ENCODE assay signal across 8 cellular contexts in genomic region chr3:112814256-112814655, GRCh38. TPM values are rescaled to one million over a fixed set of nuclear protein-coding genes. Genes with fewer than 3 reads are reported as not detected.
DNase-seq lines count a peak whose midpoint lies in the region; ATAC-seq and TF ChIP-seq lines count a peak whose summit lies in the region.

No MANE protein-coding gene starts in this region.

- no peaks in the 10 kb centered on the region for H3K27me3 Mint-ChIP-seq in IgD-negative memory B cell
- H3K27me3 Mint-ChIP-seq in CD8-positive, alpha-beta memory T cell = no peaks in the 10 kb centered on the region

- peak overlapping the region; percentile 19 to 88 (median 75) for H3K27ac Mint-ChIP-seq in IgD-negative memory B cell
- H3K27ac Mint-ChIP-seq in CD8-positive, alpha-beta memory T cell = peak overlapping the region in 2 of 8 donors; percentile 9 to 15

- TF ChIP-seq CTCF in C4-2B (conservative IDR thresholded peaks at IDR 0.05) = peak; percentile 15; the same call in 1 of the 2 replicates
- peak; percentile 65 for TF ChIP-seq CTCF in astrocyte of the spinal cord (IDR thresholded peaks at IDR 0.05; ENCODE audit: low read depth, low read length)
- TF ChIP-seq CTCF in lower lobe of right lung (IDR thresholded peaks at IDR 0.05) = peak; percentile 32
- no peak for TF ChIP-seq CTCF in GM20000 (IDR thresholded peaks at IDR 0.05; ENCODE audit: extremely low read depth, missing control alignments)

- in situ Hi-C loops in astrocyte of the spinal cord (cut with HindIII; ENCODE audit: low sequenced_read_pairs) = no loop called here

- peak overlapping the region in 3 of 4 donors; percentile 4 to 66 (median 31) for H3K4me3 Mint-ChIP-seq in IgD-negative memory B cell
- H3K4me3 Mint-ChIP-seq in CD8-positive, alpha-beta memory T cell = no peak overlapping the region

- H3K36me3 ChIP-seq in lower lobe of right lung = no peaks in the 10 kb centered on the region
- H3K36me3 ChIP-seq in CD8-positive, alpha-beta memory T cell (ENCODE audit: insufficient read depth, low read length) = no peaks in the 10 kb centered on the region

- CTCF ChIA-PET in CD8-positive, alpha-beta memory T cell (lab: Charles Lee) = interaction anchor here (0.9 to 1.2 kb wide), 5 partner anchors 11 to 177 kb away, joined by 3 to 9 read pairs (median 4); no protein-coding TSS in a partner anchor

- no peaks in the 10 kb centered on the region for H3K27me3 ChIP-seq in lower lobe of right lung (ENCODE audit: low read depth)
- H3K27me3 ChIP-seq in CD8-positive, alpha-beta memory T cell (ENCODE audit: insufficient read depth, low read length, poor library complexity, severe bottlenecking) = no peaks in the 10 kb centered on the region

- no peak overlapping the region for H3K27ac ChIP-seq in C4-2B
- H3K27ac ChIP-seq in lower lobe of right lung = no peak overlapping the region
- H3K27ac ChIP-seq in CD8-positive, alpha-beta memory T cell (ENCODE audit: low read depth, low read length) = no peak overlapping the region

- DNase-seq in astrocyte of the spinal cord (ENCODE audit: low read depth, low spot score) (peak; percentile 83), lower lobe of right lung (no peak), GM20000 (ENCODE audit: low spot score) (no peak), NCI-H1048 (lab: John Stamatoyannopoulos, UW) (no peak)
- DNase-seq in CD8-positive, alpha-beta memory T cell = no peak
- DNase-seq in activated CD4-positive, alpha-beta T cell treated with anti-CD3 and anti-CD28 coated beads, Interleukin-2, amount 50 U/mL, for 1 hour = no peak

- H3K9me3 ChIP-seq in lower lobe of right lung = no peaks in the 10 kb centered on the region
- H3K9me3 ChIP-seq in CD8-positive, alpha-beta memory T cell (ENCODE audit: low read length) = no peaks in the 10 kb centered on the region

- intact Hi-C loops in lower lobe of right lung (cut with DNase I) = no loop called here

- H3K4me1 ChIP-seq in lower lobe of right lung = peaks cover 17% of the 10 kb centered on the region
- H3K4me1 ChIP-seq in CD8-positive, alpha-beta memory T cell (ENCODE audit: insufficient read depth, low read length) = no peaks in the 10 kb centered on the region

- ATAC-seq in lower lobe of right lung = peak in 1 of 2 donors; percentile 48

- peaks cover 0 to 6% (median 3%) of the 10 kb centered on the region in 3 donors for H3K9me3 Mint-ChIP-seq in IgD-negative memory B cell
- H3K9me3 Mint-ChIP-seq in CD8-positive, alpha-beta memory T cell = no peaks in the 10 kb centered on the region

- peaks cover 7% of the 10 kb centered on the region for H3K36me3 Mint-ChIP-seq in IgD-negative memory B cell
- peaks cover 0 to 2% (median under 1%) of the 10 kb centered on the region in 3 donors for H3K36me3 Mint-ChIP-seq in CD8-positive, alpha-beta memory T cell

- H3K4me1 Mint-ChIP-seq in IgD-negative memory B cell = peaks cover 27 to 41% (median 39%) of the 10 kb centered on the region in 3 donors
- peaks cover 10 to 29% (median 25%) of the 10 kb centered on the region in 3 donors for H3K4me1 Mint-ChIP-seq in CD8-positive, alpha-beta memory T cell

- POLR2A ChIA-PET in CD8-positive, alpha-beta memory T cell (lab: Charles Lee) = no interaction called here

- H3K4me3 ChIP-seq in astrocyte of the spinal cord (ENCODE audit: low read depth, low read length) (no peak overlapping the region), lower lobe of right lung (no peak overlapping the region)
- no peak overlapping the region for H3K4me3 ChIP-seq in CD8-positive, alpha-beta memory T cell (ENCODE audit: low read length)

RNA-seq across cellular contexts. Expression of gene CD200R1L, which starts 32.4 kb away (rescaled TPM):
- not detected for polyA plus RNA-seq in IgD-negative memory B cell
- not detected for total RNA-seq in lower lobe of right lung
- not detected for total RNA-seq in CD8-positive, alpha-beta memory T cell
- not detected for polyA plus RNA-seq in CD8-positive, alpha-beta memory T cell

Comparison
In these comparisons a context has a peak if more than half of its experiments do, and no peak if none do; other contexts are left out.
1. H3K4me3 Mint-ChIP-seq: peak in IgD-negative memory B cell (3 of 4); none in CD8-positive, alpha-beta memory T cell (0 of 7).